In the genomic region with DNA sequence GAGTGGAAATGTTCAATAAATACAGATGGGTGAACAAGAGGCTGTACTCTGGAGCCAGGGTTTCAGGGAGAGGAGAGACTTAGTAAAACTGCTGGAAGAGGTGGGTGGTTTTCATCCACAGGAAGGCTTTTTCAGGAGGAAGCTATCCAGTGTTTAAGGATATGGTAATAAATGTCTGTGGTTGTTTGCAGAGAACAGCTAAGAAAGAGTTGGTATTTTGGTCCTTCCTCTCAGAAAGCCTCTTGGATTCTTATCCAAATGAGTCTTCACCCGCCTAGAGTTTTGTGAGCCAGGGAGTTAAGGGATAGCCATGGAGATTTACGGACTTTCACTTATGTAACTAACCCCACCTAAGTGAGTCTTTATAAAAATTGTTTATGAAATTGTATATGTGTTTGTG, we compare ENCODE assay signal across 1 cellular context.
TF ChIP-seq lines count a peak whose summit lies in the region.

No MANE protein-coding gene starts in this region.

TF ChIP-seq in GM23338, 12 proteins besides CTCF, POLR2A, EP300 and RAD21 (continued from another document):
- TF ChIP-seq, protein P1, sequence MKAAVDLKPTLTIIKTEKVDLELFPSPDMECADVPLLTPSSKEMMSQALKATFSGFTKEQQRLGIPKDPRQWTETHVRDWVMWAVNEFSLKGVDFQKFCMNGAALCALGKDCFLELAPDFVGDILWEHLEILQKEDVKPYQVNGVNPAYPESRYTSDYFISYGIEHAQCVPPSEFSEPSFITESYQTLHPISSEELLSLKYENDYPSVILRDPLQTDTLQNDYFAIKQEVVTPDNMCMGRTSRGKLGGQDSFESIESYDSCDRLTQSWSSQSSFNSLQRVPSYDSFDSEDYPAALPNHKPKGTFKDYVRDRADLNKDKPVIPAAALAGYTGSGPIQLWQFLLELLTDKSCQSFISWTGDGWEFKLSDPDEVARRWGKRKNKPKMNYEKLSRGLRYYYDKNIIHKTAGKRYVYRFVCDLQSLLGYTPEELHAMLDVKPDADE (IDR thresholded peaks at IDR 0.05): no peak
- TF ChIP-seq POLR2AphosphoS5 (IDR thresholded peaks at IDR 0.05; ENCODE audit: low read depth): no peak
- no peak for TF ChIP-seq JUNB (IDR thresholded peaks at IDR 0.05; ENCODE audit: unreplicated experiment)
- TF ChIP-seq EZH2 (IDR thresholded peaks at IDR 0.05; ENCODE audit: low read depth, unreplicated experiment): no peak
- no peak for TF ChIP-seq STAT1 (IDR thresholded peaks at IDR 0.05; ENCODE audit: unreplicated experiment)
- TF ChIP-seq, protein P2, sequence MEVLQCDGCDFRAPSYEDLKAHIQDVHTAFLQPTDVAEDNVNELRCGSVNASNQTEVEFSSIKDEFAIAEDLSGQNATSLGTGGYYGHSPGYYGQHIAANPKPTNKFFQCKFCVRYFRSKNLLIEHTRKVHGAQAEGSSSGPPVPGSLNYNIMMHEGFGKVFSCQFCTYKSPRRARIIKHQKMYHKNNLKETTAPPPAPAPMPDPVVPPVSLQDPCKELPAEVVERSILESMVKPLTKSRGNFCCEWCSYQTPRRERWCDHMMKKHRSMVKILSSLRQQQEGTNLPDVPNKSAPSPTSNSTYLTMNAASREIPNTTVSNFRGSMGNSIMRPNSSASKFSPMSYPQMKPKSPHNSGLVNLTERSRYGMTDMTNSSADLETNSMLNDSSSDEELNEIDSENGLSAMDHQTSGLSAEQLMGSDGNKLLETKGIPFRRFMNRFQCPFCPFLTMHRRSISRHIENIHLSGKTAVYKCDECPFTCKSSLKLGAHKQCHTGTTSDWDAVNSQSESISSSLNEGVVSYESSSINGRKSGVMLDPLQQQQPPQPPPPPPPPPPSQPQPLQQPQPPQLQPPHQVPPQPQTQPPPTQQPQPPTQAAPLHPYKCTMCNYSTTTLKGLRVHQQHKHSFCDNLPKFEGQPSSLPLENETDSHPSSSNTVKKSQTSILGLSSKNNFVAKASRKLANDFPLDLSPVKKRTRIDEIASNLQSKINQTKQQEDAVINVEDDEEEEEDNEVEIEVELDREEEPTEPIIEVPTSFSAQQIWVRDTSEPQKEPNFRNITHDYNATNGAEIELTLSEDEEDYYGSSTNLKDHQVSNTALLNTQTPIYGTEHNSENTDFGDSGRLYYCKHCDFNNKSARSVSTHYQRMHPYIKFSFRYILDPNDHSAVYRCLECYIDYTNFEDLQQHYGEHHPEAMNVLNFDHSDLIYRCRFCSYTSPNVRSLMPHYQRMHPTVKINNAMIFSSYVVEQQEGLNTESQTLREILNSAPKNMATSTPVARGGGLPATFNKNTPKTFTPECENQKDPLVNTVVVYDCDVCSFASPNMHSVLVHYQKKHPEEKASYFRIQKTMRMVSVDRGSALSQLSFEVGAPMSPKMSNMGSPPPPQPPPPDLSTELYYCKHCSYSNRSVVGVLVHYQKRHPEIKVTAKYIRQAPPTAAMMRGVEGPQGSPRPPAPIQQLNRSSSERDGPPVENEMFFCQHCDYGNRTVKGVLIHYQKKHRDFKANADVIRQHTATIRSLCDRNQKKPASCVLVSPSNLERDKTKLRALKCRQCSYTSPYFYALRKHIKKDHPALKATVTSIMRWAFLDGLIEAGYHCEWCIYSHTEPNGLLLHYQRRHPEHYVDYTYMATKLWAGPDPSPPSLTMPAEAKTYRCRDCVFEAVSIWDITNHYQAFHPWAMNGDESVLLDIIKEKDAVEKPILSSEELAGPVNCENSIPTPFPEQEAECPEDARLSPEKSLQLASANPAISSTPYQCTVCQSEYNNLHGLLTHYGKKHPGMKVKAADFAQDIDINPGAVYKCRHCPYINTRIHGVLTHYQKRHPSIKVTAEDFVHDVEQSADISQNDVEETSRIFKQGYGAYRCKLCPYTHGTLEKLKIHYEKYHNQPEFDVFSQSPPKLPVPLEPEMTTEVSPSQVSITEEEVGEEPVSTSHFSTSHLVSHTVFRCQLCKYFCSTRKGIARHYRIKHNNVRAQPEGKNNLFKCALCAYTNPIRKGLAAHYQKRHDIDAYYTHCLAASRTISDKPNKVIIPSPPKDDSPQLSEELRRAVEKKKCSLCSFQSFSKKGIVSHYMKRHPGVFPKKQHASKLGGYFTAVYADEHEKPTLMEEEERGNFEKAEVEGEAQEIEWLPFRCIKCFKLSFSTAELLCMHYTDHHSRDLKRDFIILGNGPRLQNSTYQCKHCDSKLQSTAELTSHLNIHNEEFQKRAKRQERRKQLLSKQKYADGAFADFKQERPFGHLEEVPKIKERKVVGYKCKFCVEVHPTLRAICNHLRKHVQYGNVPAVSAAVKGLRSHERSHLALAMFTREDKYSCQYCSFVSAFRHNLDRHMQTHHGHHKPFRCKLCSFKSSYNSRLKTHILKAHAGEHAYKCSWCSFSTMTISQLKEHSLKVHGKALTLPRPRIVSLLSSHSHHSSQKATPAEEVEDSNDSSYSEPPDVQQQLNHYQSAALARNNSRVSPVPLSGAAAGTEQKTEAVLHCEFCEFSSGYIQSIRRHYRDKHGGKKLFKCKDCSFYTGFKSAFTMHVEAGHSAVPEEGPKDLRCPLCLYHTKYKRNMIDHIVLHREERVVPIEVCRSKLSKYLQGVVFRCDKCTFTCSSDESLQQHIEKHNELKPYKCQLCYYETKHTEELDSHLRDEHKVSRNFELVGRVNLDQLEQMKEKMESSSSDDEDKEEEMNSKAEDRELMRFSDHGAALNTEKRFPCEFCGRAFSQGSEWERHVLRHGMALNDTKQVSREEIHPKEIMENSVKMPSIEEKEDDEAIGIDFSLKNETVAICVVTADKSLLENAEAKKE (CRISPR knock-in tag; IDR thresholded peaks at IDR 0.05): no peak
- no peak for TF ChIP-seq ZNF331 (CRISPR knock-in tag; IDR thresholded peaks at IDR 0.05; ENCODE audit: low read depth)
- no peak for TF ChIP-seq NANOG (IDR thresholded peaks at IDR 0.05; ENCODE audit: borderline replicate concordance)
- no peak for TF ChIP-seq CREB1 (CRISPR knock-in tag; IDR thresholded peaks at IDR 0.05; ENCODE audit: low read depth)
